ENCODE assay signal across 8 cellular contexts in the genomic region with DNA sequence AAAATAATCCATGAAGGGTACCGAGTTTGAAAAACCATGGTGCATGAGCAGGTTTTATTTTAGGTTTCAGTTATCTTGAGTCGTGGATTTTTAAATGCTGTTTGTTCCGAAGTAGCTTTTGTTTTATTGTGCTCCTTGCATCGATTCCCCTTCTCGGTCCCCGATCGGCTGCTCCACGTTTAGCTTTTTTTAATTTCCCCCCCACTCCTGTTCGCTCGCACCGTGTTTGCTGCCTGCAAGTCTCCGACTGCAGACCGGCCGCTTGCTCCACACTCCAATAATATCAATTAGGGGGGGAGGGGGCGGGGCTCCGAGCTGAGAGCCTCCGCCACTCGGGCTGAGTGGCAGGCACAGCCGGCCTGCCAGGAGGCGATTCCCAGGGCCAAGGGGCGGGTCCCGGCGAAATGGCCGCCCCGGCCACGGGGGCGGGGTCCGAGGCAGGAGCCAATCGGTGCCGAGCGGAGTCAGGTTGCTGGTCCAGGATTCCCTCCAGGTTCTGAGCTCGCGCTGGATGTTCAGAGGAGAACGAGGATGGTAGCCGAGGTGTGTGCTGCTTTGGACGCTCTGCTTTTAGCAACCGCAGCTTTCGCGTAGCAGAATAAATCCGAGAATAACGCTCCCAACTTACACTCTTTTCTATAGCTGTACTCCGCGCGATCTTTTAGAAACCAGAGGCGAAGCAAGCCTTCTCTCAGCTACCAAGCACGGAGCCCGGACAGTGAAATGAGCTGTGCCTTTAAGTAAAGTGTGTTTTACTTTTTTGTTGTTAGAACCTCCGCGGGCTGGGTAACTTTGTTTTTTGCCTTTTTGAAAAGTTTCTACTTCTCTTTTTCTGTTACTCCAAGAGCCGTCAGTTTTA. TPM values are rescaled to one million over a fixed set of nuclear protein-coding genes. Genes with fewer than 3 reads are reported as not detected.
DNase-seq lines count a peak whose midpoint lies in the region; ATAC-seq, FAIRE-seq and TF ChIP-seq lines count a peak whose summit lies in the region.

A gene (minus strand): TSS at position 256 of the 859 bp plus-strand sequence. CDS start 218 bp downstream, at position 38.

- ATAC-seq in GM21526 (IDR thresholded peaks at IDR 0.05; ENCODE audit: low FRiP score, unreplicated experiment) (peak; percentile 81), right cardiac atrium (peak; percentile 98), pancreas (peak; percentile 97 to 100 (median 100))

- H3K27ac ChIP-seq in right cardiac atrium (ENCODE audit: low read length) (peak within 1 kb of the TSS; percentile 80), pancreas (no peak within 1 kb of the TSS)

- H3K9me3 ChIP-seq in NT2/D1 (ENCODE audit: insufficient read depth, low read length) = no peaks in the 10 kb centered on the region
- no peaks in the 10 kb centered on the region for H3K9me3 ChIP-seq in right cardiac atrium (ENCODE audit: control insufficient read depth, low read length)
- no peaks in the 10 kb centered on the region for H3K9me3 ChIP-seq in pancreas

- WGBS in right cardiac atrium = under 1% methylated on average over 50 of the region's 50 CpGs
- WGBS in pancreas, 2 donors = 1% methylated on average over 47 to 50 of the region's 50 CpGs

- peak within 1 kb of the TSS; percentile 70 for H3K9ac ChIP-seq in NT2/D1 (ENCODE audit: insufficient read length, low read depth)

- FAIRE-seq in HTR-8/SVneo (lab: Jason Lieb, UNC) (no peak), pancreas (lab: Jason Lieb, UNC) (no peak)

- H3K36me3 ChIP-seq in NT2/D1 (ENCODE audit: insufficient read depth, insufficient read length, low read length) (no peaks in the 10 kb centered on the region), pancreas (no peaks in the 10 kb centered on the region)

- TF ChIP-seq CTCF in astrocyte of the spinal cord (IDR thresholded peaks at IDR 0.05; ENCODE audit: low read depth, low read length) = no peak
- no peak for TF ChIP-seq CTCF in pancreas (IDR thresholded peaks at IDR 0.05)

- intact Hi-C loops in right cardiac atrium (cut with DNase I) (loop anchor here in 1 of 4 donors (10.0 kb wide), 1 partner anchor 95 kb away; no protein-coding TSS in a partner anchor), pancreas (cut with DNase I) (no loop called here)

- DNase-seq in DMS153 (lab: John Stamatoyannopoulos, UW) = peak; percentile 98
- peak; percentile 62 for DNase-seq in HTR-8/SVneo (ENCODE audit: insufficient read length, low spot score)
- peak; percentile 89 for DNase-seq in NT2/D1 (ENCODE audit: low read depth, low spot score)
- peak; percentile 99 for DNase-seq in astrocyte of the spinal cord (ENCODE audit: low read depth, low spot score)
- DNase-seq in right cardiac atrium = peak; percentile 92 to 97 (median 97)
- DNase-seq in pancreas = peak; percentile 93 to 96 (median 95)
- DNase-seq in UCSD-AML1 (lab: John Stamatoyannopoulos, UW; ENCODE audit: unreplicated experiment) = no peak

- H3K27me3 ChIP-seq in NT2/D1 (ENCODE audit: insufficient read depth, insufficient read length) (peaks cover 48% of the 10 kb centered on the region), right cardiac atrium (ENCODE audit: control insufficient read depth, insufficient read depth) (peaks cover 2% of the 10 kb centered on the region), pancreas (peaks cover 4 to 76% (median 12%) of the 10 kb centered on the region in 4 donors)

- H3K4me3 ChIP-seq in NT2/D1 (ENCODE audit: insufficient read length, low read depth) (peak within 1 kb of the TSS; percentile 67), astrocyte of the spinal cord (ENCODE audit: low read depth, low read length) (peak within 1 kb of the TSS; percentile 69), right cardiac atrium (ENCODE audit: low read length) (peak within 1 kb of the TSS; percentile 88), pancreas (peak within 1 kb of the TSS; percentile 15 to 56 (median 25))

- in situ Hi-C loops in astrocyte of the spinal cord (cut with HindIII; ENCODE audit: low sequenced_read_pairs) = no loop called here

- no peaks in the 10 kb centered on the region for H3K4me1 ChIP-seq in NT2/D1 (ENCODE audit: insufficient read depth, insufficient read length)
- H3K4me1 ChIP-seq in right cardiac atrium (ENCODE audit: control insufficient read depth, insufficient read depth, low read length) = no peaks in the 10 kb centered on the region
- peaks cover 0 to 11% (median 4%) of the 10 kb centered on the region in 3 donors for H3K4me1 ChIP-seq in pancreas

RNA-seq across cellular contexts. Expression of the gene that starts here (rescaled TPM):
- 10 to 100 TPM; 12.3 to 26.9 (median 20.5) TPM for total RNA-seq in right cardiac atrium
- polyA plus RNA-seq in right cardiac atrium = 6.6 TPM
- total RNA-seq in pancreas = under 1 TPM in 5 of 6 donors, not detected in 1; 0.08 to 0.16 (median 0.09) TPM
- polyA plus RNA-seq in pancreas = under 1 TPM; 0.07 to 0.15 TPM

Comparison
In these comparisons a context has a peak if more than half of its experiments do, and no peak if none do; other contexts are left out.
1. RNA of the gene that starts here (total RNA-seq): 12.3 to 26.9 TPM in right cardiac atrium; 0.08 to 0.16 TPM in pancreas; every median in the first group is over 10 times any median in the second.
2. Peak in DNase-seq, ATAC-seq and H3K4me3 ChIP-seq in pancreas; RNA of the gene not detected or under 1 TPM.
3. H3K4me3 ChIP-seq: peak in every context shown above with its lines; median percentile 88 in right cardiac atrium; 69 in astrocyte of the spinal cord; 67 in NT2/D1; 25 in pancreas.
4. Peak in every context shown above with its lines, with median percentiles within 50 percentile points of each other: ATAC-seq.